Comparison of ENCODE assay signal across 1 cellular context in genomic region chr3:75641107-75641517, GRCh38.
A peak's percentile ranks its signal among the peaks of the same experiment; 100 is the strongest.
TF ChIP-seq lines count a peak whose summit lies in the region.

No MANE protein-coding gene starts in this region.

TF ChIP-seq in HEK293, 187 proteins besides CTCF, POLR2A, EP300 and RAD21 (continued from another document):
- TF ChIP-seq ZNF518A (tag by site-specific recombination; conservative IDR thresholded peaks at IDR 0.05; ENCODE audit: low read depth) (peak; percentile 60), ZNF341 (tag by site-specific recombination; IDR thresholded peaks at IDR 0.05; ENCODE audit: low read depth) (peak; percentile 56), ZBTB20 (tag by site-specific recombination; IDR thresholded peaks at IDR 0.05) (peak; percentile 67; the same call in 1 of the 2 replicates), PRDM1 (tag by site-specific recombination; IDR thresholded peaks at IDR 0.05) (0 out of 2 replicates have a peak, but pooled peaks have one; percentile 9), ZBTB26 (tag by site-specific recombination; optimal IDR thresholded peaks at IDR 0.05) (peak; percentile 92), ZNF335 (tag by site-specific recombination; conservative IDR thresholded peaks at IDR 0.05) (peak; percentile 73), WT1 (tag by site-specific recombination; IDR thresholded peaks at IDR 0.05) (peak; percentile 62; the same call in 1 of the 2 replicates), IKZF3 (tag by site-specific recombination; IDR thresholded peaks at IDR 0.05) (peak; percentile 70)
TF ChIP-seq in HEK293: peak in this region for 20; not testable (repeated sequence) for 167.
